ENCODE assay signal across 9 cellular contexts in genomic region chr9:127418037-127418471, GRCh38. TPM values are rescaled to one million over a fixed set of nuclear protein-coding genes. Genes with fewer than 3 reads are reported as not detected.
A peak's percentile ranks its signal among the peaks of the same experiment; 100 is the strongest.
DNase-seq lines count a peak whose midpoint lies in the region; ATAC-seq and TF ChIP-seq lines count a peak whose summit lies in the region.
"Had no signal": no experiment of that assay in that cellular context is flagged by ENCODE, and none has a peak within 500 bp of the region (broad histone marks: within the 10 kb centered on the region; RNA-seq: fewer than 3 reads in every experiment).

No MANE protein-coding gene starts in this region.

- H3K9me3 ChIP-seq in CD8-positive, alpha-beta memory T cell (ENCODE audit: low read length), result no peaks in the 10 kb centered on the region
- no peaks in the 10 kb centered on the region for H3K9me3 ChIP-seq in cardiac muscle cell (ENCODE audit: low read depth)

- H3K36me3 ChIP-seq in CD8-positive, alpha-beta memory T cell (ENCODE audit: insufficient read depth, low read length), result no peaks in the 10 kb centered on the region
- H3K36me3 ChIP-seq in cardiac muscle cell, result no peaks in the 10 kb centered on the region

- peaks cover 4 to 7% (median 4%) of the 10 kb centered on the region in 3 donors for H3K4me1 Mint-ChIP-seq in CD8-positive, alpha-beta memory T cell

- no peak overlapping the region for H3K27ac Mint-ChIP-seq in CD8-positive, alpha-beta memory T cell

- H3K4me1 ChIP-seq in CD8-positive, alpha-beta memory T cell (ENCODE audit: insufficient read depth, low read length), result peaks cover 6% of the 10 kb centered on the region
- peaks cover 27% of the 10 kb centered on the region for H3K4me1 ChIP-seq in cardiac muscle cell (ENCODE audit: low read depth)

- CTCF ChIA-PET in CD8-positive, alpha-beta memory T cell (lab: Charles Lee), result interaction anchor here (1.8 kb wide), 1 partner anchor 203 kb away, joined by 6 read pairs; no protein-coding TSS in a partner anchor

- H3K9me3 Mint-ChIP-seq in CD8-positive, alpha-beta memory T cell, result no peaks in the 10 kb centered on the region
- H3K9me3 Mint-ChIP-seq: brain had no signal

- H3K4me3 Mint-ChIP-seq in CD8-positive, alpha-beta memory T cell, result peak overlapping the region in 1 of 7 donors; percentile 65

- H3K27ac ChIP-seq in CD8-positive, alpha-beta memory T cell (ENCODE audit: low read depth, low read length), result no peak overlapping the region
- no peak overlapping the region for H3K27ac ChIP-seq in cardiac muscle cell

- no peak overlapping the region for H3K4me3 ChIP-seq in CD8-positive, alpha-beta memory T cell (ENCODE audit: low read length)
- H3K4me3 ChIP-seq in cardiac muscle cell, result no peak overlapping the region

- peak; percentile 13 to 66 (median 35) for DNase-seq in CD8-positive, alpha-beta memory T cell
- DNase-seq in HUDEP-2 (lab: John Stamatoyannopoulos, UW; ENCODE audit: unreplicated experiment in 76 of 76) (peak in 52 of 76 experiments; percentile 2 to 74 (median 36)), cardiac muscle cell (ENCODE audit: low read depth in 1 of 2, low spot score in 1 of 2) (peak; percentile 12 to 37), KG1 (lab: John Stamatoyannopoulos, UW) (no peak), GM19240 (ENCODE audit: insufficient read length, low spot score) (no peak)
- peak; percentile 32 to 34 for DNase-seq in activated CD4-positive, alpha-beta T cell treated with anti-CD3 and anti-CD28 coated beads, Interleukin-2, amount 50 U/mL, for 4 hours
- DNase-seq in stimulated activated CD8-positive, alpha-beta memory T cell treated with anti-CD3 and anti-CD28 coated beads, Interleukin-4, amount 100 ng/mL, for 48 hours, result peak; percentile 69

- peaks cover 2 to 14% of the 10 kb centered on the region in 2 donors for H3K27me3 Mint-ChIP-seq in CD8-positive, alpha-beta memory T cell

- H3K36me3 Mint-ChIP-seq in CD8-positive, alpha-beta memory T cell, result no peaks in the 10 kb centered on the region

- ATAC-seq in HG02623 (IDR thresholded peaks at IDR 0.05; ENCODE audit: unreplicated experiment), result no peak

- POLR2A ChIA-PET in CD8-positive, alpha-beta memory T cell (lab: Charles Lee), result no interaction called here

- no peak for TF ChIP-seq CTCF in cardiac muscle cell (IDR thresholded peaks at IDR 0.05; ENCODE audit: low read depth, low read length)

- H3K27me3 ChIP-seq in CD8-positive, alpha-beta memory T cell (ENCODE audit: insufficient read depth, low read length, poor library complexity, severe bottlenecking), result no peaks in the 10 kb centered on the region
- H3K27me3 ChIP-seq in cardiac muscle cell, result no peaks in the 10 kb centered on the region

RNA-seq across cellular contexts. Expression of gene ZNF79, which starts 6.1 kb away (rescaled TPM):
- total RNA-seq in CD8-positive, alpha-beta memory T cell, result 10 to 100 TPM; 19.1 to 19.7 TPM
- 6.8 TPM for polyA plus RNA-seq in CD8-positive, alpha-beta memory T cell
- 8.2 and 8.8 TPM in 2 replicates for total RNA-seq in cardiac muscle cell
- 4.6 and 5.2 TPM in 2 replicates for polyA plus RNA-seq in cardiac muscle cell

RNA-seq across cellular contexts. Expression of gene SLC2A8, which starts 21.1 kb away (rescaled TPM):
- total RNA-seq in CD8-positive, alpha-beta memory T cell, result 1 to 10 TPM; 6.2 to 7.7 TPM
- polyA plus RNA-seq in CD8-positive, alpha-beta memory T cell, result 4.5 TPM
- total RNA-seq in cardiac muscle cell, result 45.1 and 45.3 TPM in 2 replicates
- polyA plus RNA-seq in cardiac muscle cell, result 54.2 and 62.2 TPM in 2 replicates

RNA-seq across cellular contexts. Expression of gene RPL12, which starts 33.2 kb away (rescaled TPM):
- total RNA-seq in CD8-positive, alpha-beta memory T cell, result 1,000 to 10,000 TPM; 1,457 to 1,549 TPM
- polyA plus RNA-seq in CD8-positive, alpha-beta memory T cell, result 1,533 TPM
- 1,318 and 1,367 TPM in 2 replicates for total RNA-seq in cardiac muscle cell
- 335 and 434 TPM in 2 replicates for polyA plus RNA-seq in cardiac muscle cell

RNA-seq across cellular contexts. Expression of gene LRSAM1, which starts 33.3 kb away (rescaled TPM):
- 10 to 100 TPM; 22.6 to 23.0 TPM for total RNA-seq in CD8-positive, alpha-beta memory T cell
- 9.5 TPM for polyA plus RNA-seq in CD8-positive, alpha-beta memory T cell
- total RNA-seq in cardiac muscle cell, result 32.6 and 39.4 TPM in 2 replicates
- 37.1 and 39.7 TPM in 2 replicates for polyA plus RNA-seq in cardiac muscle cell

Comparison
In these comparisons a context has a peak if more than half of its experiments do, and no peak if none do; other contexts are left out.
1. DNase-seq: peak in CD8-positive, alpha-beta memory T cell (5 of 5), HUDEP-2 (52 of 76), activated CD4-positive, alpha-beta T cell treated with anti-CD3 and anti-CD28 coated beads, Interleukin-2, amount 50 U/mL, for 4 hours (2 of 2), cardiac muscle cell (2 of 2) and stimulated activated CD8-positive, alpha-beta memory T cell treated with anti-CD3 and anti-CD28 coated beads, Interleukin-4, amount 100 ng/mL, for 48 hours (single experiment); none in KG1 (single experiment) and GM19240 (single experiment).